ENCODE assay signal across 6 cellular contexts in genomic region chr12:53495903-53496751, GRCh38. TPM values are rescaled to one million over a fixed set of nuclear protein-coding genes. Genes with fewer than 3 reads are reported as not detected.
DNase-seq lines count a peak whose midpoint lies in the region; ATAC-seq and TF ChIP-seq lines count a peak whose summit lies in the region.

No MANE protein-coding gene starts in this region.

- no peak for TF ChIP-seq CTCF in WERI-Rb-1 (IDR thresholded peaks at IDR 0.05; ENCODE audit: low read depth, low read length)
- no peak for TF ChIP-seq CTCF in mucosa of descending colon (IDR thresholded peaks at IDR 0.05)

- peak overlapping the region; percentile 48 for H3K27ac ChIP-seq in WERI-Rb-1

- intact Hi-C loops in mucosa of descending colon (cut with DNase I, micrococcal nuclease), result no loop called here

- no peak for ATAC-seq in mucosa of descending colon
- no peak for ATAC-seq in HG02852 (IDR thresholded peaks at IDR 0.05; ENCODE audit: unreplicated experiment)
- no peak for ATAC-seq in HG03039 (IDR thresholded peaks at IDR 0.05; ENCODE audit: unreplicated experiment)

- H3K4me1 ChIP-seq in mucosa of descending colon (ENCODE audit: low read depth), result peaks cover 22% of the 10 kb centered on the region

- H3K27me3 ChIP-seq in WERI-Rb-1 (ENCODE audit: insufficient read depth, low read depth, severe bottlenecking), result no peaks in the 10 kb centered on the region

- in situ Hi-C loops in Caki2 (cut with HindIII; ENCODE audit: low pct_unique_long_range_greater_than_20kb, low sequenced_read_pairs), result no loop called here

- H3K4me3 ChIP-seq in WERI-Rb-1 (ENCODE audit: low read depth, low read length), result no peak overlapping the region
- H3K4me3 ChIP-seq in mucosa of descending colon, result no peak overlapping the region

- H3K36me3 ChIP-seq in WERI-Rb-1 (no peaks in the 10 kb centered on the region), mucosa of descending colon (ENCODE audit: low read depth) (peaks cover 5% of the 10 kb centered on the region)

- H3K9me3 ChIP-seq in WERI-Rb-1 (ENCODE audit: severe bottlenecking), result no peaks in the 10 kb centered on the region
- no peaks in the 10 kb centered on the region for H3K9me3 ChIP-seq in mucosa of descending colon

- DNase-seq in Caki2 (ENCODE audit: low read depth) (peak; percentile 93), WERI-Rb-1 (peak; percentile 85), mucosa of descending colon (peak in 2 of 3 donors; percentile 66 to 67), NCI-H2171 treated with DMSO at 0.1 percent for 48 hours (lab: John Stamatoyannopoulos, UW) (no peak)

RNA-seq across cellular contexts. Expression of gene MAP3K12, which starts 3.1 kb away (rescaled TPM):
- 23.2 and 31.1 TPM in 2 replicates for total RNA-seq in Caki2 (2014; rRNA removed; shearing (Covaris generic); ENCODE audit: low replicate concordance)
- 10 to 100 TPM in 1 of 3 donors, 1 to 10 TPM in 2; 3.2 to 18.8 (median 8.9) TPM for total RNA-seq in mucosa of descending colon

RNA-seq across cellular contexts. Expression of gene TARBP2, which starts 5.0 kb away (rescaled TPM):
- total RNA-seq in Caki2 (2014; rRNA removed; shearing (Covaris generic); ENCODE audit: low replicate concordance), result 101 and 110 TPM in 2 replicates
- 10 to 100 TPM; 22.9 to 26.8 (median 25.1) TPM for total RNA-seq in mucosa of descending colon

RNA-seq across cellular contexts. Expression of gene NPFF, which starts 11.2 kb away (rescaled TPM):
- not detected in 2 replicates for total RNA-seq in Caki2 (2014; rRNA removed; shearing (Covaris generic); ENCODE audit: low replicate concordance)
- not detected for total RNA-seq in mucosa of descending colon

RNA-seq across cellular contexts. Expression of gene PCBP2, which starts 44.2 kb away (rescaled TPM):
- 190 and 201 TPM in 2 replicates for total RNA-seq in Caki2 (2014; rRNA removed; shearing (Covaris generic); ENCODE audit: low replicate concordance)
- 100 to 1,000 TPM; 584 to 701 (median 615) TPM for total RNA-seq in mucosa of descending colon

RNA-seq across cellular contexts. Expression of gene PRR13, which starts 54.6 kb away (rescaled TPM):
- total RNA-seq in Caki2 (2014; rRNA removed; shearing (Covaris generic); ENCODE audit: low replicate concordance), result 151 and 174 TPM in 2 replicates
- 100 to 1,000 TPM; 283 to 581 (median 528) TPM for total RNA-seq in mucosa of descending colon
